In the genomic region with DNA sequence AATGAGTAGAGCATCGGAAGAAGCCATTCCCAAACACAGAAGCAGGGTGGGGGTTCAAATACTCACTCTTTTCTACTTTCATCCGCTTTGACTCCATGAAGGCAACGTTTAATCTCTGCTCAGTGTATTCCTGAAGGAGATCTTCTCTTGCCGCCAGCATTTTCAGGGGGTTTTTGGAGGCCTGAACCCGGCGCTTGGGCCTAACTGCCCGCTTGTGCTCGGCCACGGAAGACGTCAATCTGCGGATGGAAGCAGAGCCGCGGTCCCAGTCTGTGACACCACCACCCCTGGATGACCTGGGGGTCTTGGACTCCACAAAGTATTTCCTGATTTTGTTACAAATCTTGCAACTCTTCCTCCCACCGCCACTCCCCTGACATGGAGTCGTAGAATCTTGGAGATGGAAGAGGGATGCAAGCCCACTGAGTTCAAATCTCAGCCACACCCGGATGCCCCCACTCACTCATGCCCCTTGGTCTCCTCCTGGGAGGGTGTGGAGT, we compare ENCODE assay signal across 8 cellular contexts.
DNase-seq lines count a peak whose midpoint lies in the region; ATAC-seq, FAIRE-seq and TF ChIP-seq lines count a peak whose summit lies in the region.
"Not testable (repeated sequence)": the region's sequence is repeated elsewhere in the genome, so short reads cannot be mapped to it uniquely, and the experiment has no call there.

No MANE protein-coding gene starts in this region.

- not testable (repeated sequence) for H3K4me1 ChIP-seq in K562 (replicated peaks in 1 of 2; ENCODE audit: control insufficient read depth in 2 of 2, insufficient read depth in 2 of 2, low read length in 2 of 2); right atrium auricular region
- H3K4me1 ChIP-seq in stomach smooth muscle (ENCODE audit: control insufficient read depth, insufficient read depth, low read length): peaks cover 16% of the 10 kb centered on the region

- H4K20me1 ChIP-seq in K562 (replicated peaks; ENCODE audit: control insufficient read depth, insufficient read depth, low read length): not testable (repeated sequence)

- not testable (repeated sequence) for H3K9me3 Mint-ChIP-seq in endothelial cell (ENCODE audit: unreplicated experiment); osteocyte (ENCODE audit: unreplicated experiment); type B pancreatic cell

- not testable (repeated sequence) for H3K9me3 ChIP-seq in K562 (replicated peaks; ENCODE audit: control insufficient read depth, insufficient read depth, low read depth, low read length); right atrium auricular region; stomach smooth muscle (ENCODE audit: control insufficient read depth in 2 of 2, low read length in 2 of 2)

- H3K9me1 ChIP-seq in K562 (ENCODE audit: control insufficient read depth, insufficient read depth, low read length): not testable (repeated sequence)

- in situ Hi-C loops in K562 (cut with MboI): not testable (repeated sequence)

- POLR2A ChIA-PET in K562 (lab: Yijun Ruan, JAX): not testable (repeated sequence)

- H3K4me1 Mint-ChIP-seq in endothelial cell (ENCODE audit: unreplicated experiment); osteocyte (ENCODE audit: unreplicated experiment); type B pancreatic cell (ENCODE audit: unreplicated experiment): not testable (repeated sequence)

- not testable (repeated sequence) for DNase-seq in GM19239 (ENCODE audit: insufficient read length, low spot score); K562 (ENCODE audit: extremely low read depth in 1 of 4, low spot score in 3 of 4); endothelial cell (ENCODE audit: low spot score); type B pancreatic cell (ENCODE audit: extremely low spot score, unreplicated experiment)
- peak; percentile 53 for DNase-seq in right atrium auricular region (ENCODE audit: low spot score)
- DNase-seq in osteocyte (ENCODE audit: extremely low spot score, unreplicated experiment): peak; percentile 66
- DNase-seq in ureter (ENCODE audit: low spot score): peak; percentile 37

- TF ChIP-seq RAD21 in K562 (CRISPR knock-in tag; conservative IDR thresholded peaks at IDR 0.05 in 1 of 2, IDR thresholded peaks at IDR 0.05 in 1 of 2): not testable (repeated sequence)

- not testable (repeated sequence) for H3K27me3 Mint-ChIP-seq in endothelial cell (ENCODE audit: unreplicated experiment); osteocyte (ENCODE audit: unreplicated experiment); type B pancreatic cell

- not testable (repeated sequence) for H3K9ac ChIP-seq in K562 (ENCODE audit: insufficient read depth in 1 of 2, low read depth in 2 of 2, low read length in 2 of 2); stomach smooth muscle (ENCODE audit: low read length in 2 of 2)

- TF ChIP-seq POLR2A in K562 (conservative IDR thresholded peaks at IDR 0.05): not testable (repeated sequence)

- H3K4me3 Mint-ChIP-seq in endothelial cell (ENCODE audit: unreplicated experiment); osteocyte (ENCODE audit: unreplicated experiment); type B pancreatic cell: not testable (repeated sequence)

- 4% methylated on average over 16 of the region's 16 CpGs for WGBS in K562 (ENCODE audit: insufficient coverage, low coverage, missing lambda C conversion rate)

- H2AFZ ChIP-seq in K562 (ENCODE audit: low read depth, low read length): not testable (repeated sequence)

- H3K79me2 ChIP-seq in K562 (ENCODE audit: control insufficient read depth, insufficient read depth, low read length): not testable (repeated sequence)

- not testable (repeated sequence) for ATAC-seq in K562

- TF ChIP-seq EP300 in K562 (IDR thresholded peaks at IDR 0.05; ENCODE audit: low read length): not testable (repeated sequence)

- H3K27ac Mint-ChIP-seq in endothelial cell (ENCODE audit: unreplicated experiment): peak overlapping the region; percentile 57
- H3K27ac Mint-ChIP-seq in osteocyte (ENCODE audit: unreplicated experiment): not testable (repeated sequence)
- peak overlapping the region; percentile 5 for H3K27ac Mint-ChIP-seq in type B pancreatic cell

- CTCF ChIA-PET in K562 (lab: Yijun Ruan, JAX; ENCODE audit: low intra/inter-chr PET ratio): interaction anchor here (0.8 kb wide), 1 partner anchor 61 kb away, joined by 3 read pairs; no protein-coding TSS in a partner anchor

- peak; percentile 71 for FAIRE-seq in GM19239 (lab: Jason Lieb, UNC)
- FAIRE-seq in K562 (lab: Jason Lieb, UNC): not testable (repeated sequence)

- not testable (repeated sequence) for H3K27ac ChIP-seq in K562 (ENCODE audit: extremely low read depth, low read depth, low read length); right atrium auricular region
- H3K27ac ChIP-seq in stomach smooth muscle (ENCODE audit: low read length): peak overlapping the region; percentile 18

- H3K4me3 ChIP-seq in K562; right atrium auricular region; stomach smooth muscle (ENCODE audit: low read length in 2 of 2): not testable (repeated sequence)

- H3K36me3 Mint-ChIP-seq in endothelial cell (ENCODE audit: low read depth, unreplicated experiment): peaks cover 58% of the 10 kb centered on the region
- peaks cover 80% of the 10 kb centered on the region for H3K36me3 Mint-ChIP-seq in osteocyte (ENCODE audit: unreplicated experiment)
- peaks cover 56% of the 10 kb centered on the region for H3K36me3 Mint-ChIP-seq in type B pancreatic cell

- H3K36me3 ChIP-seq in K562 (ENCODE audit: control insufficient read depth, insufficient read depth, low read length): not testable (repeated sequence)
- peaks cover 98% of the 10 kb centered on the region for H3K36me3 ChIP-seq in right atrium auricular region
- peaks cover 73 to 74% of the 10 kb centered on the region in 2 donors for H3K36me3 ChIP-seq in stomach smooth muscle (ENCODE audit: control insufficient read depth in 2 of 2, insufficient read depth in 2 of 2, low read length in 2 of 2)

- not testable (repeated sequence) for BruUV-seq in K562 (replicated peaks; lab: Mats Ljungman, UMichigan)

- not testable (repeated sequence) for TF ChIP-seq CTCF in K562 (IDR thresholded peaks at IDR 0.05 in 2 of 3, conservative IDR thresholded peaks at IDR 0.05 in 1 of 3; ENCODE audit: insufficient read depth in 2 of 3, low read depth in 1 of 3, low read length in 3 of 3); endothelial cell (IDR thresholded peaks at IDR 0.05; ENCODE audit: unreplicated experiment); right atrium auricular region (IDR thresholded peaks at IDR 0.05); osteocyte (IDR thresholded peaks at IDR 0.05); type B pancreatic cell (conservative IDR thresholded peaks at IDR 0.05)

- H3K27me3 ChIP-seq in K562 (ENCODE audit: control insufficient read depth in 2 of 2, insufficient read depth in 2 of 2, low read length in 2 of 2): peaks cover 22 to 48% of the 10 kb centered on the region in 2 experiments
- H3K27me3 ChIP-seq in right atrium auricular region; stomach smooth muscle (ENCODE audit: control insufficient read depth in 1 of 2, insufficient read depth in 2 of 2, low read length in 2 of 2): not testable (repeated sequence)

- intact Hi-C loops in K562 (cut with micrococcal nuclease): not testable (repeated sequence)

- H3K4me2 ChIP-seq in K562 (ENCODE audit: insufficient read depth, low read length): not testable (repeated sequence)

TF ChIP-seq in K562, 482 proteins besides CTCF, POLR2A, EP300 and RAD21:
- TF ChIP-seq CBX8 (IDR thresholded peaks at IDR 0.05; ENCODE audit: borderline replicate concordance, extremely low read depth, low read depth, low read length, poor library complexity, severe bottlenecking): peak; percentile 3
